8 cellular contexts compared by ENCODE assay signal in the genomic region with DNA sequence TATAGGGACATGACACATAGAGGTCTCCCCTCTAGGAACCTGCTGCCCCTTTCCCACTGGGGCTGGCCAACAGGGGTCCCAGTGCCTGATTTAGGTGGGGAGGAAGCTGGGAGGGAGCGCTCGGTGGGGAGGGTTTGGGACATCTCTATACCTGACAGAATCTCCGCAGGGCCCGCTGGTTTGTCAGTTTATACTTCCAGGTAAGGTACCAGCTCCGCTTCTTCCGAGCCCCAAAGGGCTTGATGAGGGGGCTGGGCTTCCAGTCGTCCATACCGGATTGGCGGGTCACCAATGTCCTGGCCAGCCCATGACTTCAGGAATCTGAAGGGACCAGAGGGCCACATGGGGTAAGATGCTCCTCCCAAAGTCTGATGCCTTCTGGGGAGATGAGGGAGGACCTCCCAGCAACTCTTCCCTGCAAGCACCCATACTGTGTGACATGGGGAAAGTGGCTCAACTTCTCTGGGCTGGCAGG. TPM values are rescaled to one million over a fixed set of nuclear protein-coding genes. Genes with fewer than 3 reads are reported as not detected.
DNase-seq lines count a peak whose midpoint lies in the region; TF ChIP-seq lines count a peak whose summit lies in the region.

No MANE protein-coding gene starts in this region.

- H3K9me3 ChIP-seq in testis, result no peaks in the 10 kb centered on the region

- 58 to 79% methylated on average over 4 to 9 of the region's 9 CpGs for WGBS in testis, 2 donors

- DNase-seq in NCI-H2227 (lab: John Stamatoyannopoulos, UW; ENCODE audit: unreplicated experiment) (peak; percentile 32), NCI-H2227 treated with DMSO at 0.1 percent for 48 hours (lab: John Stamatoyannopoulos, UW) (no peak), iPS-NIHi11 (ENCODE audit: low spot score) (peak; percentile 37), testis (no peak), GDM1 (lab: John Stamatoyannopoulos, UW) (no peak), epidermal melanocyte (ENCODE audit: insufficient read length, low spot score) (no peak), hypothalamus (lab: John Stamatoyannopoulos, UW) (no peak)

- H3K36me3 Mint-ChIP-seq in activated naive CD8-positive, alpha-beta T cell, result peaks cover 2% of the 10 kb centered on the region

- no peak for TF ChIP-seq CTCF in testis (IDR thresholded peaks at IDR 0.05)

- H3K27me3 ChIP-seq in testis, result no peaks in the 10 kb centered on the region

- no peaks in the 10 kb centered on the region for H3K36me3 ChIP-seq in testis (ENCODE audit: low read depth, missing control alignments)

- intact Hi-C loops in testis (cut with DNase I; ENCODE audit: low total_unique reads), result no loop called here

- peak overlapping the region; percentile 73 for H3K27ac Mint-ChIP-seq in activated naive CD8-positive, alpha-beta T cell

- TF ChIP-seq POLR2A in testis (IDR thresholded peaks at IDR 0.05), result no peak

- peak overlapping the region; percentile 85 for H3K4me3 Mint-ChIP-seq in activated naive CD8-positive, alpha-beta T cell

- no peaks in the 10 kb centered on the region for H3K9me3 Mint-ChIP-seq in activated naive CD8-positive, alpha-beta T cell (ENCODE audit: low read depth)

- peaks cover 24% of the 10 kb centered on the region for H3K4me1 ChIP-seq in testis

- peaks cover 24% of the 10 kb centered on the region for H3K4me1 Mint-ChIP-seq in activated naive CD8-positive, alpha-beta T cell (ENCODE audit: low read depth)

- peak overlapping the region; percentile 36 to 84 for H3K27ac ChIP-seq in testis

- no peaks in the 10 kb centered on the region for H3K27me3 Mint-ChIP-seq in activated naive CD8-positive, alpha-beta T cell

- peak overlapping the region; percentile 77 to 79 for H3K4me3 ChIP-seq in testis

RNA-seq across cellular contexts. Expression of a gene that starts 0.6 kb away (rescaled TPM):
- 100 to 1,000 TPM; 112 to 133 TPM for total RNA-seq in testis
- polyA plus RNA-seq in testis (ENCODE audit: insufficient read depth, low read depth, low replicate concordance), result 84.9 TPM

RNA-seq across cellular contexts. Expression of a gene that starts 5.5 kb away (rescaled TPM):
- total RNA-seq in testis, result 10 to 100 TPM in 1 of 2 donors, 1 to 10 TPM in 1; 7.1 to 15.6 TPM
- 22.3 TPM for polyA plus RNA-seq in testis (ENCODE audit: insufficient read depth, low read depth, low replicate concordance)

RNA-seq across cellular contexts. Expression of a gene that starts 21.3 kb away (rescaled TPM):
- total RNA-seq in testis, result 10 to 100 TPM; 35.0 to 69.1 TPM
- polyA plus RNA-seq in testis (ENCODE audit: insufficient read depth, low read depth, low replicate concordance), result 123 TPM

RNA-seq across cellular contexts. Expression of a gene that starts 22.7 kb away (rescaled TPM):
- 10 to 100 TPM; 14.6 to 34.7 TPM for total RNA-seq in testis
- 55.0 TPM for polyA plus RNA-seq in testis (ENCODE audit: insufficient read depth, low read depth, low replicate concordance)

RNA-seq across cellular contexts. Expression of a gene that starts 50.0 kb away (rescaled TPM):
- 10 to 100 TPM; 24.5 to 31.4 TPM for total RNA-seq in testis
- 17.9 TPM for polyA plus RNA-seq in testis (ENCODE audit: insufficient read depth, low read depth, low replicate concordance)

Comparison
In these comparisons a context has a peak if more than half of its experiments do, and no peak if none do; other contexts are left out.
1. DNase-seq: peak in NCI-H2227 (single experiment) and iPS-NIHi11 (single experiment); none in NCI-H2227 treated with DMSO at 0.1 percent for 48 hours (single experiment), testis (single experiment), GDM1 (single experiment), epidermal melanocyte (single experiment) and hypothalamus (0 of 51).